In the genomic region with DNA sequence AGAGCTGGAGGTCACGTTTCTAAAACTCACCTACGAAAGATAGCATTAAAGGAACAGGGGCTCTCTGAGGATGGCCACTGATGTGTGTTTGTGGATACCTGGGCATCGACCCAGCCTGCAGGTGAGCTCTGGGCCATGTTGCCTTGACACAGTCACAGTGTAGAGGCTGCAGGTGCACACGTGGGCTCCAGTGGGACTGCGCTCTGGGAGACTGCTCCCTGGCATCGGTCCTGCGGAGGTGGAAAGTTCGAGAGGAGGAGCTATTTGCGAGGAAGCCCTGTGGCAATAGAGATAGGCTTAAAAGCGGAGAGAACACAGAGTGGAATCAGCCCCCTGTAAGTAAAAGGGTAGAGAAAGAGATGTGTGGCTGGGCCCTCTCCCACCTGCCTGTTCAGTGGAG, we compare ENCODE assay signal across 1 cellular context.
TF ChIP-seq lines count a peak whose summit lies in the region.

No MANE protein-coding gene starts in this region.

TF ChIP-seq in GM12878, 131 proteins besides CTCF, POLR2A, EP300 and RAD21:
- no peak for TF ChIP-seq BCL11A (IDR thresholded peaks at IDR 0.05; ENCODE audit: low read depth, low read length)
- no peak for TF ChIP-seq MXI1 (IDR thresholded peaks at IDR 0.05; ENCODE audit: low read depth, low read length)
- TF ChIP-seq RBBP5 (conservative IDR thresholded peaks at IDR 0.05): no peak
- no peak for TF ChIP-seq NR2C1 (IDR thresholded peaks at IDR 0.05)
- no peak for TF ChIP-seq RUNX3 (IDR thresholded peaks at IDR 0.05; ENCODE audit: low read length)
- TF ChIP-seq, protein P1, sequence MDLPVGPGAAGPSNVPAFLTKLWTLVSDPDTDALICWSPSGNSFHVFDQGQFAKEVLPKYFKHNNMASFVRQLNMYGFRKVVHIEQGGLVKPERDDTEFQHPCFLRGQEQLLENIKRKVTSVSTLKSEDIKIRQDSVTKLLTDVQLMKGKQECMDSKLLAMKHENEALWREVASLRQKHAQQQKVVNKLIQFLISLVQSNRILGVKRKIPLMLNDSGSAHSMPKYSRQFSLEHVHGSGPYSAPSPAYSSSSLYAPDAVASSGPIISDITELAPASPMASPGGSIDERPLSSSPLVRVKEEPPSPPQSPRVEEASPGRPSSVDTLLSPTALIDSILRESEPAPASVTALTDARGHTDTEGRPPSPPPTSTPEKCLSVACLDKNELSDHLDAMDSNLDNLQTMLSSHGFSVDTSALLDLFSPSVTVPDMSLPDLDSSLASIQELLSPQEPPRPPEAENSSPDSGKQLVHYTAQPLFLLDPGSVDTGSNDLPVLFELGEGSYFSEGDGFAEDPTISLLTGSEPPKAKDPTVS (IDR thresholded peaks at IDR 0.05; ENCODE audit: low read depth, low read length): no peak
- no peak for TF ChIP-seq RCOR1 (conservative IDR thresholded peaks at IDR 0.05; ENCODE audit: low read depth, low read length)
- TF ChIP-seq EED (IDR thresholded peaks at IDR 0.05; ENCODE audit: low read depth): no peak
- no peak for TF ChIP-seq TAF1 (IDR thresholded peaks at IDR 0.05; ENCODE audit: borderline replicate concordance, low read depth, low read length)
- no peak for TF ChIP-seq IKZF1 (conservative IDR thresholded peaks at IDR 0.05)
- TF ChIP-seq FOS (IDR thresholded peaks at IDR 0.05; ENCODE audit: borderline replicate concordance, extremely low read depth, insufficient read length): no peak
